In the genomic region with DNA sequence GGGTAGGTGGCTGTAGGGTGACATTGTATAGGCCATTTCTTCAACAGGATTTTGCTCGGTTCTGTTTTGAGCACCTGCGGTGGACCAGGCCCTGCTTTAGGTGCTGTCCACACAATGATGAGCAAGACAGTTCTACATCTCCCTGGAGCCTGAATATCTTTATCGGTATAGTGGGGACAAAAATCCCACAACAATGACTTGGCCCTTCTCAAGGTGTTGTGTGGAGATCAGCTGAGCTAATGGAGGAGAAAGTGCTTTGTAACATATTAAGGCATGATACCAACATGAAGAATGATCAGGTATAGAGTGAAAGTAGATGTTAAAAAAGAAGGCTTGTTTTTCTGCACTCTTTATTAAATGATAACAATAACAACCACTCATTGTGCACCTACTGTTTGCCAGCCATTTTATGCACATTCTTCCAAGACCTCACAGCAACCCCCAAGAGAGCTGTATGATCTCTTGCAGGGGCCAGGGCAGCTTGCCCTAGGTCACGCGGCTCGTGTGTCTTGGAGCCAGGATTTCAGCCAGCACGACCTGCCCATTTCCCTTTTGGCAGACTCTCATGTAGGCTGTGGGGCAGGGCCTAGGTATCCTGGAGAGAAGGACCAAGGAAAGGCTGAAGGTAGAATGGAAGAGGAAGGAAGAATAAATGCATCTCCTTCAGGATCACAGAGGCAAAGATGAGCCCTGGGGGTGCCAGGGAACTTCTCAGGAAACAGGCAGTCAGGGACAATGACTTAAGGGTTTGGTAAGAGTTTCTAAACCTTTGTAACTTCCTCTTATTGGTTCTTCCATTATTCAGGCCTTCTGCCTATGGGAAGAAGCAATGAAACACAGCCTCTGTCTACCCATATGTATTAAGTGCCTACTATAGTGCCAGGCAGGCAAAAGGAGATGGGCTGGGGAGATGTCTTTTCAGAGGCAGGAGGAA, we compare ENCODE assay signal across 11 cellular contexts. TPM values are rescaled to one million over a fixed set of nuclear protein-coding genes. Genes with fewer than 3 reads are reported as not detected.
A peak's percentile ranks its signal among the peaks of the same experiment; 100 is the strongest.
DNase-seq lines count a peak whose midpoint lies in the region; ATAC-seq and TF ChIP-seq lines count a peak whose summit lies in the region.
"Had no signal": no experiment of that assay in that cellular context is flagged by ENCODE, and none has a peak within 500 bp of the region (broad histone marks: within the 10 kb centered on the region; RNA-seq: fewer than 3 reads in every experiment).

No MANE protein-coding gene starts in this region.

- no peak overlapping the region for H3K4me3 Mint-ChIP-seq in mesothelial cell of epicardium
- H3K4me3 Mint-ChIP-seq: brain had no signal

- ATAC-seq in GM18517 (IDR thresholded peaks at IDR 0.05; ENCODE audit: unreplicated experiment), result peak; percentile 32
- peak; percentile 38 for ATAC-seq in GM21825 (IDR thresholded peaks at IDR 0.05; ENCODE audit: unreplicated experiment)
- peak; percentile 20 for ATAC-seq in HG03558 (IDR thresholded peaks at IDR 0.05; ENCODE audit: extremely low read depth, unreplicated experiment)
- ATAC-seq in left ventricle myocardium superior, result peak; percentile 65
- no peak for ATAC-seq in HG03469 (IDR thresholded peaks at IDR 0.05; ENCODE audit: unreplicated experiment)

- intact Hi-C loops in left ventricle myocardium superior (cut with micrococcal nuclease), result no loop called here

- H3K36me3 Mint-ChIP-seq in mesothelial cell of epicardium, result no peaks in the 10 kb centered on the region
- H3K36me3 Mint-ChIP-seq: brain had no signal

- peaks cover 20% of the 10 kb centered on the region for H3K27me3 Mint-ChIP-seq in mesothelial cell of epicardium (ENCODE audit: low read depth)

- H3K4me1 Mint-ChIP-seq in mesothelial cell of epicardium, result peaks cover 9% of the 10 kb centered on the region
- H3K4me1 Mint-ChIP-seq: brain had no signal

- peak; percentile 69 for DNase-seq in left ventricle myocardium superior
- DNase-seq in mesothelial cell of epicardium (ENCODE audit: low spot score in 2 of 2, unreplicated experiment in 2 of 2), result no peak
- DNase-seq in DMS153 (lab: John Stamatoyannopoulos, UW), result no peak
- no peak for DNase-seq in NCI-H1436 (lab: John Stamatoyannopoulos, UW)
- DNase-seq: NCI-H526 treated with DMSO at 0.1 percent for 48 hours, occipital lobe had no signal

- TF ChIP-seq CTCF in mesothelial cell of epicardium (IDR thresholded peaks at IDR 0.05; ENCODE audit: unreplicated experiment), result no peak

- H3K9me3 Mint-ChIP-seq in mesothelial cell of epicardium, result no peaks in the 10 kb centered on the region

- no peak overlapping the region for H3K27ac Mint-ChIP-seq in mesothelial cell of epicardium
- H3K27ac Mint-ChIP-seq: brain had no signal

RNA-seq across cellular contexts. Expression of a gene that starts 50.0 kb away (rescaled TPM):
- total RNA-seq in left ventricle myocardium superior, result 35.1 TPM
- total RNA-seq in mesothelial cell of epicardium, result 0.99 to 1.3 TPM (median 1.00 TPM) in 3 replicates

Comparison
In these comparisons a context has a peak if more than half of its experiments do, and no peak if none do; other contexts are left out.
1. RNA of a gene that starts 50.0 kb away (total RNA-seq): 35.1 TPM in left ventricle myocardium superior (single experiment); 0.99 to 1.3 TPM in mesothelial cell of epicardium; every median in the first group is over 10 times any median in the second.